In genomic region chr4:3435684-3435956, GRCh38 we compare ENCODE assay signal across 16 cellular contexts. TPM values are rescaled to one million over a fixed set of nuclear protein-coding genes. Genes with fewer than 3 reads are reported as not detected.
DNase-seq lines count a peak whose midpoint lies in the region; ATAC-seq and TF ChIP-seq lines count a peak whose summit lies in the region.
"Had no signal": no experiment of that assay in that cellular context is flagged by ENCODE, and none has a peak within 500 bp of the region (broad histone marks: within the 10 kb centered on the region; RNA-seq: fewer than 3 reads in every experiment).

No MANE protein-coding gene starts in this region.

- TF ChIP-seq CTCF in RWPE1 (conservative IDR thresholded peaks at IDR 0.05; ENCODE audit: low read depth), result no peak
- no peak for TF ChIP-seq CTCF in endodermal cell (conservative IDR thresholded peaks at IDR 0.05)
- TF ChIP-seq CTCF in GM10248 (IDR thresholded peaks at IDR 0.05; ENCODE audit: control extremely low read depth, extremely low read depth, low read depth, missing control alignments), result no peak

- peak overlapping the region; percentile 70 for H3K4me2 ChIP-seq in BLaER1

- peaks cover 76% of the 10 kb centered on the region for H4K20me1 ChIP-seq in BLaER1

- no peak overlapping the region for H3K4me3 ChIP-seq in BLaER1
- H3K4me3 ChIP-seq in endodermal cell (ENCODE audit: low read length), result no peak overlapping the region

- H3K9ac ChIP-seq in BLaER1, result no peak overlapping the region
- H3K9ac ChIP-seq in endodermal cell (ENCODE audit: extremely low read depth, low read length, poor library complexity, severe bottlenecking), result no peak overlapping the region

- H3K27ac ChIP-seq in BLaER1 (peak overlapping the region; percentile 46; the same call in 1 of the 2 replicates), RWPE1 (peak overlapping the region; percentile 92), endodermal cell (ENCODE audit: low read depth, low read length) (no peak overlapping the region)

- WGBS in endodermal cell (ENCODE audit: insufficient coverage in 1 of 2, insufficient read length in 1 of 2), 2 experiments, result 91 to 92% methylated on average over 4 of the region's 4 CpGs

- H3K27me3 ChIP-seq in BLaER1 (no peaks in the 10 kb centered on the region), endodermal cell (ENCODE audit: control insufficient read depth, insufficient read depth, low read length, poor library complexity, severe bottlenecking) (no peaks in the 10 kb centered on the region)

- H3K36me3 Mint-ChIP-seq in endodermal cell (ENCODE audit: low read depth), result peaks cover 2% of the 10 kb centered on the region

- H3K36me3 ChIP-seq in BLaER1 (peaks cover 44% of the 10 kb centered on the region), endodermal cell (ENCODE audit: control insufficient read depth, insufficient read depth, low read length) (no peaks in the 10 kb centered on the region)

- DNase-seq in RWPE1 (ENCODE audit: low spot score) (no peak), endodermal cell (no peak), sciatic nerve (ENCODE audit: low spot score) (no peak), NCI-H146 treated with DMSO at 0.1 percent for 48 hours (lab: John Stamatoyannopoulos, UW; ENCODE audit: unreplicated experiment) (no peak), GM10248 (ENCODE audit: extremely low spot score) (no peak), SIG-M5 (lab: John Stamatoyannopoulos, UW) (no peak)
- DNase-seq: C1 segment of cervical spinal cord; Calu3; CD4-positive, alpha-beta T cell; DMS79; GOT3; HCEC 1CT; HFFc6 had no signal

- H3K27ac Mint-ChIP-seq in endodermal cell, result peak overlapping the region; percentile 52
- H3K27ac Mint-ChIP-seq: CD4-positive, alpha-beta T cell had no signal

- no peaks in the 10 kb centered on the region for H3K27me3 Mint-ChIP-seq in endodermal cell (ENCODE audit: insufficient read depth)
- H3K27me3 Mint-ChIP-seq: CD4-positive, alpha-beta T cell had no signal

- H3K4me1 Mint-ChIP-seq in endodermal cell, result peaks cover 4% of the 10 kb centered on the region

- no peaks in the 10 kb centered on the region for H3K9me3 Mint-ChIP-seq in endodermal cell
- H3K9me3 Mint-ChIP-seq: CD4-positive, alpha-beta T cell; HFFc6 had no signal

- CTCF ChIA-PET in RWPE1 (lab: Yijun Ruan, JAX) (interaction anchor here (0.6 kb wide), 1 partner anchor 1626 kb away, joined by 3 read pairs; no protein-coding TSS in a partner anchor), GM10248 (lab: Yijun Ruan, JAX) (interaction anchor here (1.0 to 2.1 kb wide), 3 partner anchors 8 to 89 kb away, joined by 3 to 13 read pairs (median 6); no protein-coding TSS in a partner anchor)

- H3K9me3 ChIP-seq in BLaER1 (no peaks in the 10 kb centered on the region), endodermal cell (ENCODE audit: control insufficient read depth, low read length) (no peaks in the 10 kb centered on the region)

- peak; percentile 4 for ATAC-seq in sciatic nerve

- no peak overlapping the region for H3K4me3 Mint-ChIP-seq in endodermal cell
- H3K4me3 Mint-ChIP-seq: CD4-positive, alpha-beta T cell; HFFc6 had no signal

- H3K4me1 ChIP-seq in BLaER1, result peaks cover 93% of the 10 kb centered on the region
- no peaks in the 10 kb centered on the region for H3K4me1 ChIP-seq in endodermal cell (ENCODE audit: control insufficient read depth, insufficient read depth, low read length)

- intact Hi-C loops in sciatic nerve (cut with DNase I), result no loop called here

- POLR2A ChIA-PET in RWPE1 (lab: Yijun Ruan, JAX; ENCODE audit: low non-redundant PET) (no interaction called here), GM10248 (lab: Yijun Ruan, JAX) (no interaction called here)

RNA-seq across cellular contexts. Expression of gene HGFAC, which starts 6.1 kb away (rescaled TPM):
- total RNA-seq in endodermal cell (under 1 TPM in 1 of 2 donors, not detected in 1; 0.46 TPM), sciatic nerve (not detected)
- 0.93 TPM for polyA plus RNA-seq in endodermal cell (2013, experiment 1 of 2)
- 0.50 TPM for polyA plus RNA-seq in endodermal cell (2013, experiment 2 of 2)
- total RNA-seq: Calu3, G401 had no signal

RNA-seq across cellular contexts. Expression of gene DOK7, which starts 27.5 kb away (rescaled TPM):
- total RNA-seq in endodermal cell (1 to 10 TPM in 1 of 2 donors, under 1 TPM in 1; 0.38 to 1.3 TPM), sciatic nerve (not detected)
- polyA plus RNA-seq in endodermal cell (2013, experiment 1 of 2), result 0.46 TPM
- 1.0 TPM for polyA plus RNA-seq in endodermal cell (2013, experiment 2 of 2)
- total RNA-seq: A673; CD4-positive, alpha-beta T cell; G401; HFFc6 had no signal
